Comparison of ENCODE assay signal across 1 cellular context in genomic region chr4:5036239-5036638, GRCh38.
TF ChIP-seq lines count a peak whose summit lies in the region.

No MANE protein-coding gene starts in this region.

TF ChIP-seq in K562, 482 proteins besides CTCF, POLR2A, EP300 and RAD21 (continued from another document and continues in another):
- TF ChIP-seq ZBTB11 (CRISPR knock-in tag; IDR thresholded peaks at IDR 0.05) (0 out of 6 replicates have a peak, but pooled peaks of 1 of the 3 experiments have one; percentile 45), ZC3H4 (CRISPR knock-in tag; IDR thresholded peaks at IDR 0.05; ENCODE audit: borderline replicate concordance) (no peak), JUND (IDR thresholded peaks at IDR 0.05; ENCODE audit: borderline replicate concordance, low read depth, low read length) (peak; percentile 88), JUND (tag; IDR thresholded peaks at IDR 0.05; ENCODE audit: borderline replicate concordance, low read depth, low read length) (peak; percentile 78; the same call in 1 of the 3 replicates), ZBTB2 (IDR thresholded peaks at IDR 0.05) (no peak), ZNF134 (CRISPR knock-in tag; conservative IDR thresholded peaks at IDR 0.05) (no peak), MLLT1 (IDR thresholded peaks at IDR 0.05) (no peak), FOSL1 (tag; conservative IDR thresholded peaks at IDR 0.05) (peak; percentile 73), PCBP1 (IDR thresholded peaks at IDR 0.05; ENCODE audit: low read depth, low read length, poor library complexity, severe bottlenecking) (no peak), ZNF165 (CRISPR knock-in tag; IDR thresholded peaks at IDR 0.05; ENCODE audit: borderline replicate concordance) (no peak), CREM (IDR thresholded peaks at IDR 0.05; ENCODE audit: low read depth) (no peak), ZNF699 (CRISPR knock-in tag; IDR thresholded peaks at IDR 0.05; ENCODE audit: insufficient replicate concordance) (no peak), CHD4 (IDR thresholded peaks at IDR 0.05; ENCODE audit: insufficient read depth, insufficient replicate concordance, low read depth, low read length, poor library complexity, severe bottlenecking) (no peak), RBM14 (IDR thresholded peaks at IDR 0.05; ENCODE audit: borderline replicate concordance, insufficient read depth, low read depth, low read length) (no peak), TAL1 (IDR thresholded peaks at IDR 0.05) (peak; percentile 90), HDAC3 (IDR thresholded peaks at IDR 0.05; ENCODE audit: borderline replicate concordance, partially characterized antibody) (peak; percentile 27), RBM15 (IDR thresholded peaks at IDR 0.05; ENCODE audit: insufficient read depth, low read length) (no peak), DPF2 (IDR thresholded peaks at IDR 0.05) (peak; percentile 96), ZNF316 (IDR thresholded peaks at IDR 0.05) (peak; percentile 100), POLR3G (IDR thresholded peaks at IDR 0.05; ENCODE audit: extremely low read depth, insufficient read length, insufficient replicate concordance) (no peak), ETS2 (tag; IDR thresholded peaks at IDR 0.05; ENCODE audit: borderline replicate concordance, poor library complexity, severe bottlenecking) (no peak), HNRNPL (IDR thresholded peaks at IDR 0.05; ENCODE audit: low read depth, low read length) (no peak), CTBP1 (IDR thresholded peaks at IDR 0.05; ENCODE audit: borderline replicate concordance) (peak; percentile 76), CBFA2T2 (conservative IDR thresholded peaks at IDR 0.05) (peak; percentile 93), FOXA3 (CRISPR knock-in tag; conservative IDR thresholded peaks at IDR 0.05 in 1 of 2, IDR thresholded peaks at IDR 0.05 in 1 of 2) (no peak), TCF3 (CRISPR knock-in tag; IDR thresholded peaks at IDR 0.05) (peak; percentile 89), NFE2 (IDR thresholded peaks at IDR 0.05; ENCODE audit: low read depth) (peak; percentile 98), GABPB2 (CRISPR knock-in tag; conservative IDR thresholded peaks at IDR 0.05) (no peak), ZKSCAN3 (CRISPR knock-in tag; IDR thresholded peaks at IDR 0.05) (no peak), ZNF347 (CRISPR knock-in tag; IDR thresholded peaks at IDR 0.05; ENCODE audit: low read depth) (no peak), ZNF324 (CRISPR knock-in tag; IDR thresholded peaks at IDR 0.05) (no peak), SIN3A (IDR thresholded peaks at IDR 0.05; ENCODE audit: borderline replicate concordance in 2 of 2, control insufficient read depth in 1 of 2, low read depth in 2 of 2, low read length in 2 of 2) (no peak)
- TF ChIP-seq, protein P1, sequence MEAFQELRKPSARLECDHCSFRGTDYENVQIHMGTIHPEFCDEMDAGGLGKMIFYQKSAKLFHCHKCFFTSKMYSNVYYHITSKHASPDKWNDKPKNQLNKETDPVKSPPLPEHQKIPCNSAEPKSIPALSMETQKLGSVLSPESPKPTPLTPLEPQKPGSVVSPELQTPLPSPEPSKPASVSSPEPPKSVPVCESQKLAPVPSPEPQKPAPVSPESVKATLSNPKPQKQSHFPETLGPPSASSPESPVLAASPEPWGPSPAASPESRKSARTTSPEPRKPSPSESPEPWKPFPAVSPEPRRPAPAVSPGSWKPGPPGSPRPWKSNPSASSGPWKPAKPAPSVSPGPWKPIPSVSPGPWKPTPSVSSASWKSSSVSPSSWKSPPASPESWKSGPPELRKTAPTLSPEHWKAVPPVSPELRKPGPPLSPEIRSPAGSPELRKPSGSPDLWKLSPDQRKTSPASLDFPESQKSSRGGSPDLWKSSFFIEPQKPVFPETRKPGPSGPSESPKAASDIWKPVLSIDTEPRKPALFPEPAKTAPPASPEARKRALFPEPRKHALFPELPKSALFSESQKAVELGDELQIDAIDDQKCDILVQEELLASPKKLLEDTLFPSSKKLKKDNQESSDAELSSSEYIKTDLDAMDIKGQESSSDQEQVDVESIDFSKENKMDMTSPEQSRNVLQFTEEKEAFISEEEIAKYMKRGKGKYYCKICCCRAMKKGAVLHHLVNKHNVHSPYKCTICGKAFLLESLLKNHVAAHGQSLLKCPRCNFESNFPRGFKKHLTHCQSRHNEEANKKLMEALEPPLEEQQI (IDR thresholded peaks at IDR 0.05), result no peak
- TF ChIP-seq, protein P2, sequence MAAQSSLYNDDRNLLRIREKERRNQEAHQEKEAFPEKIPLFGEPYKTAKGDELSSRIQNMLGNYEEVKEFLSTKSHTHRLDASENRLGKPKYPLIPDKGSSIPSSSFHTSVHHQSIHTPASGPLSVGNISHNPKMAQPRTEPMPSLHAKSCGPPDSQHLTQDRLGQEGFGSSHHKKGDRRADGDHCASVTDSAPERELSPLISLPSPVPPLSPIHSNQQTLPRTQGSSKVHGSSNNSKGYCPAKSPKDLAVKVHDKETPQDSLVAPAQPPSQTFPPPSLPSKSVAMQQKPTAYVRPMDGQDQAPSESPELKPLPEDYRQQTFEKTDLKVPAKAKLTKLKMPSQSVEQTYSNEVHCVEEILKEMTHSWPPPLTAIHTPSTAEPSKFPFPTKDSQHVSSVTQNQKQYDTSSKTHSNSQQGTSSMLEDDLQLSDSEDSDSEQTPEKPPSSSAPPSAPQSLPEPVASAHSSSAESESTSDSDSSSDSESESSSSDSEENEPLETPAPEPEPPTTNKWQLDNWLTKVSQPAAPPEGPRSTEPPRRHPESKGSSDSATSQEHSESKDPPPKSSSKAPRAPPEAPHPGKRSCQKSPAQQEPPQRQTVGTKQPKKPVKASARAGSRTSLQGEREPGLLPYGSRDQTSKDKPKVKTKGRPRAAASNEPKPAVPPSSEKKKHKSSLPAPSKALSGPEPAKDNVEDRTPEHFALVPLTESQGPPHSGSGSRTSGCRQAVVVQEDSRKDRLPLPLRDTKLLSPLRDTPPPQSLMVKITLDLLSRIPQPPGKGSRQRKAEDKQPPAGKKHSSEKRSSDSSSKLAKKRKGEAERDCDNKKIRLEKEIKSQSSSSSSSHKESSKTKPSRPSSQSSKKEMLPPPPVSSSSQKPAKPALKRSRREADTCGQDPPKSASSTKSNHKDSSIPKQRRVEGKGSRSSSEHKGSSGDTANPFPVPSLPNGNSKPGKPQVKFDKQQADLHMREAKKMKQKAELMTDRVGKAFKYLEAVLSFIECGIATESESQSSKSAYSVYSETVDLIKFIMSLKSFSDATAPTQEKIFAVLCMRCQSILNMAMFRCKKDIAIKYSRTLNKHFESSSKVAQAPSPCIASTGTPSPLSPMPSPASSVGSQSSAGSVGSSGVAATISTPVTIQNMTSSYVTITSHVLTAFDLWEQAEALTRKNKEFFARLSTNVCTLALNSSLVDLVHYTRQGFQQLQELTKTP (IDR thresholded peaks at IDR 0.05; ENCODE audit: low read depth in 1 of 2, partially characterized antibody in 2 of 2), result peak in 1 of 2 experiments; percentile 68
- TF ChIP-seq, protein P3, sequence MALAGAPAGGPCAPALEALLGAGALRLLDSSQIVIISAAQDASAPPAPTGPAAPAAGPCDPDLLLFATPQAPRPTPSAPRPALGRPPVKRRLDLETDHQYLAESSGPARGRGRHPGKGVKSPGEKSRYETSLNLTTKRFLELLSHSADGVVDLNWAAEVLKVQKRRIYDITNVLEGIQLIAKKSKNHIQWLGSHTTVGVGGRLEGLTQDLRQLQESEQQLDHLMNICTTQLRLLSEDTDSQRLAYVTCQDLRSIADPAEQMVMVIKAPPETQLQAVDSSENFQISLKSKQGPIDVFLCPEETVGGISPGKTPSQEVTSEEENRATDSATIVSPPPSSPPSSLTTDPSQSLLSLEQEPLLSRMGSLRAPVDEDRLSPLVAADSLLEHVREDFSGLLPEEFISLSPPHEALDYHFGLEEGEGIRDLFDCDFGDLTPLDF (CRISPR knock-in tag; IDR thresholded peaks at IDR 0.05), result no peak
- TF ChIP-seq, protein P4, sequence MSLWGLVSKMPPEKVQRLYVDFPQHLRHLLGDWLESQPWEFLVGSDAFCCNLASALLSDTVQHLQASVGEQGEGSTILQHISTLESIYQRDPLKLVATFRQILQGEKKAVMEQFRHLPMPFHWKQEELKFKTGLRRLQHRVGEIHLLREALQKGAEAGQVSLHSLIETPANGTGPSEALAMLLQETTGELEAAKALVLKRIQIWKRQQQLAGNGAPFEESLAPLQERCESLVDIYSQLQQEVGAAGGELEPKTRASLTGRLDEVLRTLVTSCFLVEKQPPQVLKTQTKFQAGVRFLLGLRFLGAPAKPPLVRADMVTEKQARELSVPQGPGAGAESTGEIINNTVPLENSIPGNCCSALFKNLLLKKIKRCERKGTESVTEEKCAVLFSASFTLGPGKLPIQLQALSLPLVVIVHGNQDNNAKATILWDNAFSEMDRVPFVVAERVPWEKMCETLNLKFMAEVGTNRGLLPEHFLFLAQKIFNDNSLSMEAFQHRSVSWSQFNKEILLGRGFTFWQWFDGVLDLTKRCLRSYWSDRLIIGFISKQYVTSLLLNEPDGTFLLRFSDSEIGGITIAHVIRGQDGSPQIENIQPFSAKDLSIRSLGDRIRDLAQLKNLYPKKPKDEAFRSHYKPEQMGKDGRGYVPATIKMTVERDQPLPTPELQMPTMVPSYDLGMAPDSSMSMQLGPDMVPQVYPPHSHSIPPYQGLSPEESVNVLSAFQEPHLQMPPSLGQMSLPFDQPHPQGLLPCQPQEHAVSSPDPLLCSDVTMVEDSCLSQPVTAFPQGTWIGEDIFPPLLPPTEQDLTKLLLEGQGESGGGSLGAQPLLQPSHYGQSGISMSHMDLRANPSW (CRISPR knock-in tag; IDR thresholded peaks at IDR 0.05), result no peak
- TF ChIP-seq, protein P5, sequence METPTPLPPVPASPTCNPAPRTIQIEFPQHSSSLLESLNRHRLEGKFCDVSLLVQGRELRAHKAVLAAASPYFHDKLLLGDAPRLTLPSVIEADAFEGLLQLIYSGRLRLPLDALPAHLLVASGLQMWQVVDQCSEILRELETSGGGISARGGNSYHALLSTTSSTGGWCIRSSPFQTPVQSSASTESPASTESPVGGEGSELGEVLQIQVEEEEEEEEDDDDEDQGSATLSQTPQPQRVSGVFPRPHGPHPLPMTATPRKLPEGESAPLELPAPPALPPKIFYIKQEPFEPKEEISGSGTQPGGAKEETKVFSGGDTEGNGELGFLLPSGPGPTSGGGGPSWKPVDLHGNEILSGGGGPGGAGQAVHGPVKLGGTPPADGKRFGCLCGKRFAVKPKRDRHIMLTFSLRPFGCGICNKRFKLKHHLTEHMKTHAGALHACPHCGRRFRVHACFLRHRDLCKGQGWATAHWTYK (CRISPR knock-in tag; IDR thresholded peaks at IDR 0.05), result no peak
- TF ChIP-seq, protein P6, sequence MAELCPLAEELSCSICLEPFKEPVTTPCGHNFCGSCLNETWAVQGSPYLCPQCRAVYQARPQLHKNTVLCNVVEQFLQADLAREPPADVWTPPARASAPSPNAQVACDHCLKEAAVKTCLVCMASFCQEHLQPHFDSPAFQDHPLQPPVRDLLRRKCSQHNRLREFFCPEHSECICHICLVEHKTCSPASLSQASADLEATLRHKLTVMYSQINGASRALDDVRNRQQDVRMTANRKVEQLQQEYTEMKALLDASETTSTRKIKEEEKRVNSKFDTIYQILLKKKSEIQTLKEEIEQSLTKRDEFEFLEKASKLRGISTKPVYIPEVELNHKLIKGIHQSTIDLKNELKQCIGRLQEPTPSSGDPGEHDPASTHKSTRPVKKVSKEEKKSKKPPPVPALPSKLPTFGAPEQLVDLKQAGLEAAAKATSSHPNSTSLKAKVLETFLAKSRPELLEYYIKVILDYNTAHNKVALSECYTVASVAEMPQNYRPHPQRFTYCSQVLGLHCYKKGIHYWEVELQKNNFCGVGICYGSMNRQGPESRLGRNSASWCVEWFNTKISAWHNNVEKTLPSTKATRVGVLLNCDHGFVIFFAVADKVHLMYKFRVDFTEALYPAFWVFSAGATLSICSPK (IDR thresholded peaks at IDR 0.05; ENCODE audit: borderline replicate concordance), result no peak
